ENCODE assay signal across 8 cellular contexts in the genomic region with DNA sequence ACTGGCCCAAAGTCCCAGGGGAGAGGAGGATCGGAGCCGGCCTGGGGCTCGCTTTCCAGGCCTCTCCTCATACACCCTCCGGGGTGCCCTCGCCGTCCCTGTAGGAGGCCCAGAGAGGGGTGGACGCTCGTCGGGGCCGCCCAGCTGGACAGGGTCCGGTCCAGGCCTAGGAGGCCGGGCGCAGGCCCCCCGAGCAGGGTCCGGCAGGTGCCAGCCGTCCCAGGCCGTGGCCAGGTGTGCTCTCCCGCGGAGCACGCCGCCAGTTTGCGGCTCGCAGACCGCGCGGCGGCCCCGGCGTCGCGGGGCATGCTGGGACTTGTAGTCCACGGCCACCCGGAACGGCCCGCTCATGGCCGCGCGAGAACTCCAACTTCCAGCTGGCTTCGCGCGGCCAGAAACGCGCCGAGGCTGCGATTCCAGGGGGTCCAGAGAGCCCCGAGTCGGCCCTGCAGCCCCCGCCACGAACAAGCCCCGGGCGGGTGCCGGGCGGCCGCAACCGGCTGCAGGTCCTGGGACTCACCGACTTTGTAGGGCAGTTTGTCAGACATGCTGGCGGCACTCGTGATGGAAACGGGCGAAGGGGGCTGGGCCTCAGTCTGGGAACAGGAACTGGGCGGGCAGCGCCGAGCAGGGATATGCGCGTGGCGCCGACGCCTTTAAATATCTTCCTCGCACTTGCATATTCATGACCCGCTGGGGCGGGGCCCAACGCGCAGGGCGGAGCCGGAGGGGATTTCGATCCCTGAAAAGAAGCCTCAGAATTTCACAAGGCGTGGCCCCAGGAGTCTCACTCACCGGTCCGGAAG. TPM values are rescaled to one million over a fixed set of nuclear protein-coding genes. Genes with fewer than 3 reads are reported as not detected.
A peak's percentile ranks its signal among the peaks of the same experiment; 100 is the strongest.
DNase-seq lines count a peak whose midpoint lies in the region; ATAC-seq, FAIRE-seq and TF ChIP-seq lines count a peak whose summit lies in the region.

A gene (minus strand): TSS at position 633 of the 806 bp plus-strand sequence. CDS start 85 bp downstream, at position 548.

- peak within 1 kb of the TSS; percentile 86 for H3K27ac Mint-ChIP-seq in activated CD8-positive, alpha-beta memory T cell treated with anti-CD3 and anti-CD28 coated beads, Interleukin-2, amount 10 ng/mL, durations not matched to agents 7 days and 5 days
- H3K27ac Mint-ChIP-seq in endodermal cell, result peak within 1 kb of the TSS; percentile 95

- H3K4me3 ChIP-seq in endodermal cell (ENCODE audit: low read length), result peak within 1 kb of the TSS; percentile 87

- H3K36me3 ChIP-seq in endodermal cell (ENCODE audit: control insufficient read depth, insufficient read depth, low read length), result peaks cover 18% of the 10 kb centered on the region

- H3K9me3 ChIP-seq in endodermal cell (ENCODE audit: control insufficient read depth, low read length), result no peaks in the 10 kb centered on the region

- no peaks in the 10 kb centered on the region for H3K27me3 ChIP-seq in endodermal cell (ENCODE audit: control insufficient read depth, insufficient read depth, low read length, poor library complexity, severe bottlenecking)

- TF ChIP-seq CTCF in endodermal cell (conservative IDR thresholded peaks at IDR 0.05), result peak; percentile 35

- CTCF ChIA-PET in activated CD8-positive, alpha-beta memory T cell treated with anti-CD3 and anti-CD28 coated beads, Interleukin-2, amount 10 ng/mL, durations not matched to agents 7 days and 5 days (lab: Charles Lee), result interaction anchor here (1.1 to 6.1 kb wide), 6 partner anchors 9 to 214 kb away, joined by 3 to 61 read pairs (median 5); a partner anchor contains a TSS

- peaks cover 7% of the 10 kb centered on the region for H3K27me3 Mint-ChIP-seq in activated CD8-positive, alpha-beta memory T cell treated with anti-CD3 and anti-CD28 coated beads, Interleukin-2, amount 10 ng/mL, durations not matched to agents 7 days and 5 days
- peaks cover 2% of the 10 kb centered on the region for H3K27me3 Mint-ChIP-seq in endodermal cell (ENCODE audit: insufficient read depth)

- WGBS in endodermal cell (ENCODE audit: insufficient coverage in 1 of 2, insufficient read length in 1 of 2), 2 experiments, result 0% methylated on average over 52 to 78 of the region's 79 CpGs

- peak; percentile 72 for FAIRE-seq in HTR-8/SVneo (lab: Jason Lieb, UNC)

- peaks cover 25% of the 10 kb centered on the region for H3K4me1 Mint-ChIP-seq in activated CD8-positive, alpha-beta memory T cell treated with anti-CD3 and anti-CD28 coated beads, Interleukin-2, amount 10 ng/mL, durations not matched to agents 7 days and 5 days
- peaks cover 10% of the 10 kb centered on the region for H3K4me1 Mint-ChIP-seq in endodermal cell

- H3K4me3 Mint-ChIP-seq in activated CD8-positive, alpha-beta memory T cell treated with anti-CD3 and anti-CD28 coated beads, Interleukin-2, amount 10 ng/mL, durations not matched to agents 7 days and 5 days, result peak within 1 kb of the TSS; percentile 84
- no peak within 1 kb of the TSS for H3K4me3 Mint-ChIP-seq in endodermal cell

- H3K36me3 Mint-ChIP-seq in activated CD8-positive, alpha-beta memory T cell treated with anti-CD3 and anti-CD28 coated beads, Interleukin-2, amount 10 ng/mL, durations not matched to agents 7 days and 5 days, result peaks cover 3% of the 10 kb centered on the region
- peaks cover 12% of the 10 kb centered on the region for H3K36me3 Mint-ChIP-seq in endodermal cell (ENCODE audit: low read depth)

- no peaks in the 10 kb centered on the region for H3K9me3 Mint-ChIP-seq in activated CD8-positive, alpha-beta memory T cell treated with anti-CD3 and anti-CD28 coated beads, Interleukin-2, amount 10 ng/mL, durations not matched to agents 7 days and 5 days (ENCODE audit: low read depth)
- no peaks in the 10 kb centered on the region for H3K9me3 Mint-ChIP-seq in endodermal cell

- DNase-seq in COLO829 (ENCODE audit: low spot score) (peak; percentile 95), HTR-8/SVneo (ENCODE audit: insufficient read length, low spot score) (peak; percentile 93), NOMO-1 treated with dmso at 0.1 percent for 144 hours (lab: John Stamatoyannopoulos, UW; ENCODE audit: unreplicated experiment) (peak; percentile 92), endodermal cell (peak; percentile 99), mesenteric fat pad (ENCODE audit: low spot score) (peak; percentile 98)
- peak; percentile 97 for DNase-seq in activated CD8-positive, alpha-beta memory T cell treated with anti-CD3 and anti-CD28 coated beads, Interleukin-2, amount 10 ng/mL, durations not matched to agents 7 days and 5 days
- peak; percentile 82 for DNase-seq in stimulated activated CD8-positive, alpha-beta memory T cell treated with anti-CD3 and anti-CD28 coated beads, Interleukin-15, amount 100 ng/mL, for 24 hours (ENCODE audit: low read depth)

- peak within 1 kb of the TSS; percentile 91 for H3K9ac ChIP-seq in endodermal cell (ENCODE audit: extremely low read depth, low read length, poor library complexity, severe bottlenecking)

- no peaks in the 10 kb centered on the region for H3K4me1 ChIP-seq in endodermal cell (ENCODE audit: control insufficient read depth, insufficient read depth, low read length)

- peak; percentile 84 for ATAC-seq in GM21367 (IDR thresholded peaks at IDR 0.05; ENCODE audit: unreplicated experiment)
- peak; percentile 97 for ATAC-seq in activated CD8-positive, alpha-beta memory T cell treated with anti-CD3 and anti-CD28 coated beads, Interleukin-2, amount 10 ng/mL, durations not matched to agents 7 days and 5 days

- peak within 1 kb of the TSS; percentile 96 for H3K27ac ChIP-seq in endodermal cell (ENCODE audit: low read depth, low read length)

RNA-seq across cellular contexts. Expression of the gene that starts here (rescaled TPM):
- 10 to 100 TPM; 74.3 to 95.5 TPM for total RNA-seq in activated CD8-positive, alpha-beta memory T cell treated with anti-CD3 and anti-CD28 coated beads, Interleukin-2, amount 10 ng/mL, durations not matched to agents 7 days and 5 days
- total RNA-seq in endodermal cell, result 100 to 1,000 TPM; 271 to 350 TPM
- 170 TPM for polyA plus RNA-seq in endodermal cell (2013, experiment 1 of 2)
- polyA plus RNA-seq in endodermal cell (2013, experiment 2 of 2), result 151 TPM
- total RNA-seq in mesenteric fat pad, result 56.8 TPM

Comparison
In these comparisons a context has a peak if more than half of its experiments do, and no peak if none do; other contexts are left out.
1. Peak in every context shown above with its lines: DNase-seq, ATAC-seq, H3K4me3 ChIP-seq and H3K27ac ChIP-seq.